Comparison of ENCODE assay signal across 12 cellular contexts in the genomic region with DNA sequence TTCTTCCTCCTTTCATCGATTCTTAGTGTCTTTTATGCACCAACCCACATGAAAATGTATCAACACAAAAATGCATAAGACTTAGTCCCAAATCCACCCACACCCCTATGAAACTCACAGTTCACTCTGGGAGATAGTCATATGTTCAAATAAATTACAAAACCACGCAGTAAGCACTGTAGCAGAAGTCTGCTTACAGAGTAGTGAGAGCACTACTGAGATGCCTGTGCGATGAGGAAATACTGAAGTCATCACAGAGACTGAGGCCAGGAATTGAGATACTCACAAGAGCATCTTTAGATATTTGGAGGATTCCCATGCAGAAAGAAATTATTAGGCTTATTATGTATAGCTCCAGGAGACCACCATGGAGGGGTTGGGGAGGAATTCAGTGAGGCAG.
DNase-seq lines count a peak whose midpoint lies in the region; ATAC-seq, FAIRE-seq and TF ChIP-seq lines count a peak whose summit lies in the region.
"Had no signal": no experiment of that assay in that cellular context is flagged by ENCODE, and none has a peak within 500 bp of the region (broad histone marks: within the 10 kb centered on the region; RNA-seq: fewer than 3 reads in every experiment).

No MANE protein-coding gene starts in this region.

- H3K36me3 Mint-ChIP-seq in dendritic cell treated with granulocyte-macrophage colony-stimulating factor and Interleukin-4, amounts not matched to agents 40 ng/mL and 50 ng/mL, for 4 days (ENCODE audit: low read depth), result no peaks in the 10 kb centered on the region

- H3K27me3 Mint-ChIP-seq in dendritic cell treated with granulocyte-macrophage colony-stimulating factor and Interleukin-4, amounts not matched to agents 40 ng/mL and 50 ng/mL, for 4 days, result no peaks in the 10 kb centered on the region

- H3K4me3 Mint-ChIP-seq in dendritic cell treated with granulocyte-macrophage colony-stimulating factor and Interleukin-4, amounts not matched to agents 40 ng/mL and 50 ng/mL, for 4 days, result no peak overlapping the region
- H3K4me3 Mint-ChIP-seq: activated T-cell treated with anti-CD3 and anti-CD28 coated beads, Interleukin-2, amount 50 U/mL, for 72 hours; WTC11 had no signal

- H3K9me3 ChIP-seq in lung (ENCODE audit: control insufficient read depth in 2 of 2, insufficient read depth in 1 of 2, low read length in 1 of 2), result no peaks in the 10 kb centered on the region
- no peaks in the 10 kb centered on the region for H3K9me3 ChIP-seq in small intestine (ENCODE audit: control insufficient read depth, low read depth)

- no peak overlapping the region for H3K4me3 ChIP-seq in lung
- no peak overlapping the region for H3K4me3 ChIP-seq in small intestine (ENCODE audit: low read depth in 1 of 2, low read length in 2 of 2)

- FAIRE-seq in HTR-8/SVneo (lab: Jason Lieb, UNC), result no peak
- no peak for FAIRE-seq in small intestine (lab: Jason Lieb, UNC)
- FAIRE-seq: colon had no signal

- peaks cover 28% of the 10 kb centered on the region for H3K4me1 Mint-ChIP-seq in dendritic cell treated with granulocyte-macrophage colony-stimulating factor and Interleukin-4, amounts not matched to agents 40 ng/mL and 50 ng/mL, for 4 days (ENCODE audit: low read depth)
- H3K4me1 Mint-ChIP-seq: WTC11 had no signal

- H3K27ac ChIP-seq in lung (ENCODE audit: low read depth in 1 of 2, low read length in 1 of 2), result no peak overlapping the region
- H3K27ac ChIP-seq in small intestine (ENCODE audit: low read depth in 1 of 2, low read length in 1 of 2), result peak overlapping the region in 1 of 2 donors; percentile 65

- no peaks in the 10 kb centered on the region for H3K27me3 ChIP-seq in lung (ENCODE audit: control insufficient read depth, insufficient read depth)
- no peaks in the 10 kb centered on the region for H3K27me3 ChIP-seq in small intestine (ENCODE audit: control insufficient read depth in 2 of 2, insufficient read depth in 2 of 2, low read length in 2 of 2)

- peak overlapping the region; percentile 17 for H3K27ac Mint-ChIP-seq in dendritic cell treated with granulocyte-macrophage colony-stimulating factor and Interleukin-4, amounts not matched to agents 40 ng/mL and 50 ng/mL, for 4 days
- H3K27ac Mint-ChIP-seq: activated T-cell treated with anti-CD3 and anti-CD28 coated beads, Interleukin-2, amount 50 U/mL, for 72 hours; WTC11 had no signal

- H3K9me3 Mint-ChIP-seq in dendritic cell treated with granulocyte-macrophage colony-stimulating factor and Interleukin-4, amounts not matched to agents 40 ng/mL and 50 ng/mL, for 4 days, result no peaks in the 10 kb centered on the region
- H3K9me3 Mint-ChIP-seq: activated T-cell treated with anti-CD3 and anti-CD28 coated beads, Interleukin-2, amount 50 U/mL, for 72 hours; WTC11 had no signal

- intact Hi-C loops in dendritic cell treated with granulocyte-macrophage colony-stimulating factor and Interleukin-4, amounts not matched to agents 40 ng/mL and 50 ng/mL, for 4 days (cut with micrococcal nuclease), result no loop called here

- H3K4me1 ChIP-seq in lung (ENCODE audit: control insufficient read depth in 2 of 2, insufficient read depth in 2 of 2, low read length in 2 of 2), result no peaks in the 10 kb centered on the region
- no peaks in the 10 kb centered on the region for H3K4me1 ChIP-seq in small intestine (ENCODE audit: control insufficient read depth in 2 of 2, insufficient read depth in 1 of 2, low read depth in 1 of 2, low read length in 1 of 2)

- DNase-seq in HTR-8/SVneo (ENCODE audit: insufficient read length, low spot score), result peak; percentile 11
- DNase-seq in lung (ENCODE audit: low spot score), result no peak
- DNase-seq in superior temporal gyrus (ENCODE audit: extremely low spot score), result peak; percentile 50
- DNase-seq in small intestine, result no peak
- no peak for DNase-seq in H4 (ENCODE audit: low spot score)
- no peak for DNase-seq in LoVo (ENCODE audit: low spot score)
- DNase-seq: activated T-cell treated with anti-CD3 and anti-CD28 coated beads, Interleukin-2, amount 50 U/mL, for 72 hours; Calu3 had no signal

- 71 to 78% methylated on average over 3 of the region's 3 CpGs for WGBS in lung, 2 donors
- WGBS in small intestine, 3 donors, result 59 to 81% (median 66%) methylated on average over 3 of the region's 3 CpGs

- TF ChIP-seq CTCF in lung (IDR thresholded peaks at IDR 0.05; ENCODE audit: control extremely low read depth, extremely low read depth), result no peak

- ATAC-seq in lung (ENCODE audit: insufficient read depth, low FRiP score) (peak; percentile 46), GM21423 (IDR thresholded peaks at IDR 0.05; ENCODE audit: unreplicated experiment) (no peak)
- ATAC-seq: activated T-cell treated with anti-CD3 and anti-CD28 coated beads, Interleukin-2, amount 50 U/mL, for 72 hours; WTC11 had no signal

- H3K36me3 ChIP-seq in lung (ENCODE audit: control insufficient read depth in 2 of 2, insufficient read depth in 2 of 2, low read length in 2 of 2) (peaks cover 0 to 2% of the 10 kb centered on the region in 2 donors), small intestine (ENCODE audit: control insufficient read depth in 2 of 2, insufficient read depth in 2 of 2, low read length in 2 of 2) (no peaks in the 10 kb centered on the region)

Comparison
In these comparisons a context has a peak if more than half of its experiments do, and no peak if none do; other contexts are left out.
1. DNase-seq: peak in HTR-8/SVneo (single experiment) and superior temporal gyrus (single experiment); none in lung (single experiment), small intestine (single experiment), H4 (single experiment) and LoVo (single experiment).